In genomic region chr2:200575957-200576356, GRCh38 we compare ENCODE assay signal across 2 cellular contexts.
TF ChIP-seq lines count a peak whose summit lies in the region.

No MANE protein-coding gene starts in this region.

TF ChIP-seq in SK-N-SH, 30 proteins besides CTCF, POLR2A, EP300 and RAD21 (continued from another document):
- TF ChIP-seq PBX3 (IDR thresholded peaks at IDR 0.05) (no peak), SIN3A (IDR thresholded peaks at IDR 0.05; ENCODE audit: borderline replicate concordance, low read depth, low read length) (no peak), MXI1 (IDR thresholded peaks at IDR 0.05; ENCODE audit: low read depth, low read length) (no peak), ELF1 (IDR thresholded peaks at IDR 0.05) (no peak)

TF ChIP-seq in SK-N-SH treated with all-trans-retinoic acid at 6 μM for 48 hours, 23 proteins besides CTCF, POLR2A, EP300 and RAD21 (continued from another document):
- TF ChIP-seq BACH2 (CRISPR knock-in tag; IDR thresholded peaks at IDR 0.05; ENCODE audit: borderline replicate concordance) (no peak), TSHZ2 (CRISPR knock-in tag; IDR thresholded peaks at IDR 0.05) (no peak), CSDC2 (CRISPR knock-in tag; IDR thresholded peaks at IDR 0.05) (no peak), OSR1 (CRISPR knock-in tag; IDR thresholded peaks at IDR 0.05) (no peak), ZNF8 (CRISPR knock-in tag; IDR thresholded peaks at IDR 0.05) (no peak), PATZ1 (CRISPR knock-in tag; IDR thresholded peaks at IDR 0.05; ENCODE audit: borderline replicate concordance) (no peak)
